Comparison of ENCODE assay signal across 27 cellular contexts in genomic region chr6:157158456-157158855, GRCh38.
"Had no signal": no experiment of that assay in that cellular context is flagged by ENCODE, and none has a peak within 500 bp of the region (broad histone marks: within the 10 kb centered on the region; RNA-seq: fewer than 3 reads in every experiment).

No MANE protein-coding gene starts in this region.

- H3K4me3 ChIP-seq: MG63 had no signal

- DNase-seq: activated CD4-positive, alpha-beta T cell treated with anti-CD3 and anti-CD28 coated beads for 48 hours; activated CD4-positive, alpha-beta T cell treated with anti-CD3 and anti-CD28 coated beads, Interleukin-2, amount 50 U/mL, for 4 hours; activated CD4-positive, CD25-positive, alpha-beta regulatory T cell treated with anti-CD3 and anti-CD28 coated beads, Interleukin-2, amount 50 U/mL, for 72 hours; activated CD8-positive, alpha-beta T cell treated with anti-CD3 and anti-CD28 coated beads, Interleukin-2, amount 10 ng/mL, durations not matched to agents 7 days and 5 days; activated effector memory CD4-positive, alpha-beta T cell treated with anti-CD3 and anti-CD28 coated beads, Interleukin-2, amount 50 U/mL, for 16 hours; activated naive CD4-positive, alpha-beta T cell treated with Interleukin-2 at 50 U/mL for 16 hours; activated naive CD8-positive, alpha-beta T cell treated with anti-CD3 and anti-CD28 coated beads, Interleukin-2, amount 50 U/mL, for 24 hours; activated T-cell treated with anti-CD3 and anti-CD28 coated beads, Interleukin-2, amount 50 U/mL, for 1 hour; amniotic stem cell; cerebellar nuclear complex; MG63; MV-4-11; NCI-H1092 treated with DMSO at 0.1 percent for 48 hours; NCI-H1417 treated with DMSO at 0.1 percent for 48 hours; NCI-H1694 treated with DMSO at 0.1 percent for 48 hours; NCI-H2029 treated with DMSO at 0.1 percent for 48 hours; NCI-H345; NCI-H510A; NCI-H526 treated with DMSO at 0.1 percent for 48 hours; SHP77 had no signal

- H3K27me3 ChIP-seq: MG63 had no signal

- ATAC-seq: activated CD8-positive, alpha-beta T cell treated with anti-CD3 and anti-CD28 coated beads, Interleukin-2, amount 10 ng/mL, durations not matched to agents 7 days and 5 days; activated naive CD4-positive, alpha-beta T cell treated with anti-CD3 and anti-CD28 coated beads, Interleukin-2, amount 50 U/mL, for 72 hours; activated naive CD8-positive, alpha-beta T cell treated with anti-CD3 and anti-CD28 coated beads, Interleukin-2, amount 50 U/mL, for 24 hours had no signal

- H3K36me3 ChIP-seq: MG63 had no signal

- FAIRE-seq: astrocyte, RCC 7860 had no signal

- H3K27ac Mint-ChIP-seq: activated CD8-positive, alpha-beta T cell treated with anti-CD3 and anti-CD28 coated beads, Interleukin-2, amount 10 ng/mL, durations not matched to agents 7 days and 5 days; activated naive CD8-positive, alpha-beta T cell treated with anti-CD3 and anti-CD28 coated beads, Interleukin-2, amount 50 U/mL, for 24 hours; activated T-helper 1 cell treated with anti-CD3 and anti-CD28 coated beads, Interleukin-12 subunit alpha, Interleukin-12 subunit beta, Interleukin-2, Interleukin-4 antibody, amounts not matched to agents 30 ng/mL and 10 ng/mL and 1 ng/mL, durations not matched to agents 14 hours and 24 hours and 36 hours; T-helper 1 cell treated with Interleukin-12 subunit alpha and Interleukin-12 subunit beta and Interleukin-4 antibody, amounts not matched to agents 30 μg/mL and 1 μg/mL, for 36 hours had no signal

- H3K4me3 Mint-ChIP-seq: activated CD8-positive, alpha-beta T cell treated with anti-CD3 and anti-CD28 coated beads, Interleukin-2, amount 10 ng/mL, durations not matched to agents 7 days and 5 days; activated naive CD8-positive, alpha-beta T cell treated with anti-CD3 and anti-CD28 coated beads, Interleukin-2, amount 50 U/mL, for 24 hours; activated T-helper 1 cell treated with anti-CD3 and anti-CD28 coated beads, Interleukin-12 subunit alpha, Interleukin-12 subunit beta, Interleukin-2, Interleukin-4 antibody, amounts not matched to agents 30 ng/mL and 10 ng/mL and 1 ng/mL, durations not matched to agents 14 hours and 24 hours and 36 hours; brain; T-helper 1 cell treated with Interleukin-12 subunit alpha and Interleukin-12 subunit beta and Interleukin-4 antibody, amounts not matched to agents 30 μg/mL and 1 μg/mL, for 36 hours; WTC11 had no signal

- H3K27me3 Mint-ChIP-seq: activated naive CD8-positive, alpha-beta T cell treated with anti-CD3 and anti-CD28 coated beads, Interleukin-2, amount 50 U/mL, for 24 hours; brain had no signal

- H3K4me1 Mint-ChIP-seq: activated naive CD8-positive, alpha-beta T cell treated with anti-CD3 and anti-CD28 coated beads, Interleukin-2, amount 50 U/mL, for 24 hours had no signal

- H3K9me3 Mint-ChIP-seq: activated naive CD4-positive, alpha-beta T cell treated with anti-CD3 and anti-CD28 coated beads, Interleukin-2, amount 50 U/mL, for 72 hours; activated naive CD8-positive, alpha-beta T cell treated with anti-CD3 and anti-CD28 coated beads, Interleukin-2, amount 50 U/mL, for 24 hours; activated T-helper 1 cell treated with anti-CD3 and anti-CD28 coated beads, Interleukin-12 subunit alpha, Interleukin-12 subunit beta, Interleukin-2, Interleukin-4 antibody, amounts not matched to agents 30 ng/mL and 10 ng/mL and 1 ng/mL, durations not matched to agents 14 hours and 24 hours and 36 hours; brain; T-helper 1 cell treated with Interleukin-12 subunit alpha and Interleukin-12 subunit beta and Interleukin-4 antibody, amounts not matched to agents 30 μg/mL and 1 μg/mL, for 36 hours; WTC11 had no signal
